ENCODE assay signal across 11 cellular contexts in the genomic region with DNA sequence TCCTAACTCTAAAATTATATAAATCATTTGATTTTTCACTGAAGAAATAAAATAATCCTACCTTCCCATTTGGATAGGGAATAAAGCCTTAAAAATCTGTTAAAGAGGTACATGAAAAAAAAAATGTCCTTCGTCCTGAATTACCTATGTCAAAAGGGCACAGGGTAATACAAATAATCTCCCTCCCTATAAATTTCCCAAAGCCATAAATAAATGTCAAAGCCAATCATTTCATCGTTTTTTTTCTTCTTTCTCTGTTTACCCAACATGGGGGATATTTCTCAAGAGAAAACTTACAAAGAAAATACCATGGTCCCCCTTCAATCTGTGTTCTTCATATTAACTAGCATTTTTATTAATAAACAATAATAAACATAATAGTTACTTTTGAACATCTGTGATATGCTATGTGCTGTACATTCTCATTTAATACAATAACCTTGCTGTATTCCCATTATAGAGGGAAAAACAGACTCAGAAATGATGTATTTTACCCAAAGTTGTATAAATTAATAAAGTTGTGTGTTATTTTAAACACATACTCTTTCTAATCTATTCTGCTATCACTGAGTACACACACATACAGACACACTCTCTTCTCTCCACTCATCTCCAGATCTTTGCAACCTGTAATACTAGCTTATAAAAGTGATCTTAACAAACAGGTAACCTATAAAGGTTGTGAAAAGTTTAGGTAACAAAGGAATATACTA. TPM values are rescaled to one million over a fixed set of nuclear protein-coding genes. Genes with fewer than 3 reads are reported as not detected.
DNase-seq lines count a peak whose midpoint lies in the region; ATAC-seq, FAIRE-seq and TF ChIP-seq lines count a peak whose summit lies in the region.
"Had no signal": no experiment of that assay in that cellular context is flagged by ENCODE, and none has a peak within 500 bp of the region (broad histone marks: within the 10 kb centered on the region; RNA-seq: fewer than 3 reads in every experiment).

No MANE protein-coding gene starts in this region.

- H3K27me3 Mint-ChIP-seq in CD8-positive, alpha-beta T cell (ENCODE audit: low read depth) = no peaks in the 10 kb centered on the region

- WGBS in psoas muscle, 3 donors = 39 to 57% (median 44%) methylated on average over 2 of the region's 2 CpGs

- FAIRE-seq in endothelial cell of umbilical vein (lab: Jason Lieb, UNC) (no peak), H54 (lab: Jason Lieb, UNC) (no peak)

- dilution Hi-C loops in endothelial cell of umbilical vein (cut with MboI; ENCODE audit: extremely low pct_ligation_motif_present, low sequenced_read_pairs) = no loop called here

- intact Hi-C loops in endothelial cell of umbilical vein (cut with micrococcal nuclease) (loop anchor here (1.0 to 5.0 kb wide), 2 partner anchors 106 to 197 kb away; partner anchors contain the start of genes BTD and HACL1), psoas muscle (cut with DNase I) (no loop called here)
- intact Hi-C loops in CD8-positive, alpha-beta T cell (cut with DNase I, micrococcal nuclease) = no loop called here

- H3K27me3 ChIP-seq in endothelial cell of umbilical vein (ENCODE audit: control insufficient read depth in 2 of 2, insufficient read depth in 2 of 2, low read length in 2 of 2) (no peaks in the 10 kb centered on the region), psoas muscle (ENCODE audit: insufficient read depth in 3 of 3, low read length in 2 of 3) (no peaks in the 10 kb centered on the region)
- H3K27me3 ChIP-seq in CD8-positive, alpha-beta T cell (ENCODE audit: insufficient read depth, low read length) = no peaks in the 10 kb centered on the region

- peaks cover 0 to 3% of the 10 kb centered on the region in 2 experiments for H3K36me3 ChIP-seq in endothelial cell of umbilical vein (ENCODE audit: control insufficient read depth in 2 of 2, extremely low read depth in 1 of 2, insufficient read depth in 2 of 2, low read length in 2 of 2)
- H3K36me3 ChIP-seq in psoas muscle (ENCODE audit: insufficient read depth in 1 of 2, low read depth in 1 of 2) = no peaks in the 10 kb centered on the region
- H3K36me3 ChIP-seq in CD8-positive, alpha-beta T cell (ENCODE audit: insufficient read depth, low read length) = no peaks in the 10 kb centered on the region
- H3K36me3 ChIP-seq: lower lobe of right lung had no signal

- H3K4me1 ChIP-seq in endothelial cell of umbilical vein (ENCODE audit: control insufficient read depth, extremely low read depth, insufficient read depth, low read length) (peaks cover 18% of the 10 kb centered on the region), psoas muscle (peaks cover 19% of the 10 kb centered on the region)
- peaks cover 40% of the 10 kb centered on the region for H3K4me1 ChIP-seq in CD8-positive, alpha-beta T cell (ENCODE audit: insufficient read depth, low read length)

- H2AFZ ChIP-seq in endothelial cell of umbilical vein (ENCODE audit: low read depth, low read length) = no peak overlapping the region

- H3K4me2 ChIP-seq in endothelial cell of umbilical vein (ENCODE audit: insufficient read depth, low read length) = peak overlapping the region; percentile 95

- no peak for ATAC-seq in psoas muscle
- no peak for ATAC-seq in CD8-positive, alpha-beta T cell

- H3K27ac ChIP-seq in endothelial cell of umbilical vein (ENCODE audit: insufficient read depth, low read depth, low read length) (peak overlapping the region; percentile 96), psoas muscle (peak overlapping the region; percentile 86)
- H3K27ac ChIP-seq in CD8-positive, alpha-beta T cell (ENCODE audit: low read depth, low read length) = no peak overlapping the region

- H3K9me3 ChIP-seq in endothelial cell of umbilical vein (replicated peaks; ENCODE audit: control insufficient read depth, insufficient read depth, low read length) (no peaks in the 10 kb centered on the region), psoas muscle (no peaks in the 10 kb centered on the region)
- H3K9me3 ChIP-seq in CD8-positive, alpha-beta T cell (ENCODE audit: low read length) = no peaks in the 10 kb centered on the region
- H3K9me3 ChIP-seq: Caco-2, lower lobe of right lung had no signal

- TF ChIP-seq POLR2A in NB4 (IDR thresholded peaks at IDR 0.05; ENCODE audit: extremely low read depth, insufficient read length) (no peak), endothelial cell of umbilical vein (IDR thresholded peaks at IDR 0.05; ENCODE audit: low read depth, low read length) (no peak), H54 (IDR thresholded peaks at IDR 0.05; ENCODE audit: low read depth, low read length) (no peak)

- DNase-seq in DMS114 treated with DMSO at 0.1 percent for 48 hours (lab: John Stamatoyannopoulos, UW; ENCODE audit: unreplicated experiment) (peak; percentile 14), NB4 (ENCODE audit: low read depth) (no peak), endothelial cell of umbilical vein (ENCODE audit: low read depth, low spot score) (peak; percentile 20), psoas muscle (no peak), H54 (ENCODE audit: insufficient read length, low spot score) (no peak), SKM-1 (lab: John Stamatoyannopoulos, UW; ENCODE audit: unreplicated experiment) (no peak)
- no peak for DNase-seq in stimulated activated CD4-positive, alpha-beta T cell treated with anti-CD3 and anti-CD28 coated beads, Interleukin-4, amount 100 ng/mL, for 24 hours
- no peak for DNase-seq in CD8-positive, alpha-beta T cell
- DNase-seq: activated CD4-positive, alpha-beta T cell treated with anti-CD3 and anti-CD28 coated beads, Interleukin-2, amount 50 U/mL, for 48 hours; lower lobe of right lung had no signal

- H4K20me1 ChIP-seq in endothelial cell of umbilical vein (replicated peaks; ENCODE audit: control insufficient read depth, extremely low read depth, insufficient read depth, low read length) = no peaks in the 10 kb centered on the region

- peaks cover 11% of the 10 kb centered on the region for H3K36me3 Mint-ChIP-seq in CD8-positive, alpha-beta T cell

- H3K9ac ChIP-seq in endothelial cell of umbilical vein (replicated peaks; ENCODE audit: extremely low read depth, insufficient read depth, low read length) = peak overlapping the region; percentile 98

- POLR2A ChIA-PET in endothelial cell of umbilical vein (lab: Charles Lee) = no interaction called here
- POLR2A ChIA-PET in CD8-positive, alpha-beta T cell (lab: Charles Lee) = no interaction called here

- peak overlapping the region; percentile 61 for H3K4me3 ChIP-seq in NB4 (ENCODE audit: low read depth, low read length)
- H3K4me3 ChIP-seq in endothelial cell of umbilical vein (replicated peaks in 1 of 3; ENCODE audit: insufficient read depth in 1 of 3, low read depth in 1 of 3, low read length in 3 of 3) = peak overlapping the region in 2 of 3 experiments; percentile 8 to 100
- H3K4me3 ChIP-seq in psoas muscle = peak overlapping the region; percentile 65
- no peak overlapping the region for H3K4me3 ChIP-seq in CD8-positive, alpha-beta T cell (ENCODE audit: low read depth, low read length)

- H3K79me2 ChIP-seq in endothelial cell of umbilical vein (ENCODE audit: control insufficient read depth, insufficient read depth, low read length) = peaks cover 42% of the 10 kb centered on the region

- no peak overlapping the region for H3K4me3 Mint-ChIP-seq in CD8-positive, alpha-beta T cell

- CTCF ChIA-PET in endothelial cell of umbilical vein (lab: Charles Lee) = interaction anchor here (0.6 to 4.1 kb wide), 5 partner anchors 10 to 168 kb away, joined by 3 to 33 read pairs (median 4); no protein-coding TSS in a partner anchor
- CTCF ChIA-PET in CD8-positive, alpha-beta T cell (lab: Charles Lee) = no interaction called here

- H3K9me3 Mint-ChIP-seq in CD8-positive, alpha-beta T cell = no peaks in the 10 kb centered on the region

- peaks cover 80% of the 10 kb centered on the region for H3K4me1 Mint-ChIP-seq in CD8-positive, alpha-beta T cell (ENCODE audit: low read depth)

- H3K9me1 ChIP-seq in endothelial cell of umbilical vein (replicated peaks; ENCODE audit: control insufficient read depth, extremely low read depth, insufficient read depth, low read length) = no peaks in the 10 kb centered on the region

- no peak overlapping the region for H3K27ac Mint-ChIP-seq in CD8-positive, alpha-beta T cell

- no TSS peak for BruUV-seq in endothelial cell of umbilical vein (replicated peaks; lab: Mats Ljungman, UMichigan)

- TF ChIP-seq CTCF in NB4 (IDR thresholded peaks at IDR 0.05; ENCODE audit: low read depth, low read length) (no peak), endothelial cell of umbilical vein (IDR thresholded peaks at IDR 0.05; ENCODE audit: extremely low read depth in 1 of 2, insufficient read depth in 1 of 2, low read depth in 1 of 2, low read length in 2 of 2) (no peak), psoas muscle (IDR thresholded peaks at IDR 0.05) (no peak)
- TF ChIP-seq CTCF in CD8-positive, alpha-beta T cell (IDR thresholded peaks at IDR 0.05) = no peak

TF ChIP-seq in endothelial cell of umbilical vein, 7 proteins besides CTCF, POLR2A, EP300 and RAD21:
- TF ChIP-seq GATA2 (IDR thresholded peaks at IDR 0.05; ENCODE audit: insufficient read depth, insufficient read length, low read depth, low read length) (no peak), MYC (IDR thresholded peaks at IDR 0.05; ENCODE audit: low read depth, low read length) (no peak), EZH2 (IDR thresholded peaks at IDR 0.05; ENCODE audit: borderline replicate concordance, low read depth, low read length, severe bottlenecking) (no peak), POLR2AphosphoS5 (IDR thresholded peaks at IDR 0.05; ENCODE audit: insufficient read depth, low read depth, low read length) (no peak), FOS (IDR thresholded peaks at IDR 0.05; ENCODE audit: borderline replicate concordance, insufficient read depth, low read length) (no peak), JUN (IDR thresholded peaks at IDR 0.05; ENCODE audit: borderline replicate concordance, insufficient read depth, insufficient read length, low read depth) (no peak)
- TF ChIP-seq, protein P1, sequence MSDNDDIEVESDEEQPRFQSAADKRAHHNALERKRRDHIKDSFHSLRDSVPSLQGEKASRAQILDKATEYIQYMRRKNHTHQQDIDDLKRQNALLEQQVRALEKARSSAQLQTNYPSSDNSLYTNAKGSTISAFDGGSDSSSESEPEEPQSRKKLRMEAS (IDR thresholded peaks at IDR 0.05; ENCODE audit: insufficient read depth, insufficient read length) = no peak

RNA-seq across cellular contexts. Expression of gene ANKRD28, which starts 0.9 kb away (rescaled TPM):
- total RNA-seq in endothelial cell of umbilical vein (82.2 and 97.3 TPM in 2 replicates), psoas muscle (10 to 100 TPM; 40.8 to 90.8 (median 76.8) TPM)
- polyA plus RNA-seq in endothelial cell of umbilical vein (36.7 and 37.1 TPM in 2 replicates), psoas muscle (10 to 100 TPM; 32.4 to 72.4 (median 34.4) TPM)
- 24.5 and 29.7 TPM in 2 replicates for polyA plus RNA-seq in endothelial cell of umbilical vein (2011; cell fraction: cytosol; rRNA removed)
- polyA plus RNA-seq in endothelial cell of umbilical vein (2011; cell fraction: nucleus; rRNA removed) = 106 and 142 TPM in 2 replicates
- 31.7 and 46.5 TPM in 2 replicates for polyA plus RNA-seq in endothelial cell of umbilical vein (2012)
- polyA minus RNA-seq in endothelial cell of umbilical vein = 165 and 203 TPM in 2 replicates
- polyA minus RNA-seq in endothelial cell of umbilical vein (2011; cell fraction: cytosol; rRNA and poly(A)+ RNA removed) = 39.1 TPM
- 218 and 343 TPM in 2 replicates for polyA minus RNA-seq in endothelial cell of umbilical vein (2011; cell fraction: nucleus; rRNA and poly(A)+ RNA removed)
- total RNA-seq in CD8-positive, alpha-beta T cell = 10 to 100 TPM; 35.1 to 39.5 TPM

Comparison
In these comparisons a context has a peak if more than half of its experiments do, and no peak if none do; other contexts are left out.
1. DNase-seq: peak in DMS114 treated with DMSO at 0.1 percent for 48 hours (single experiment) and endothelial cell of umbilical vein (single experiment); none in NB4 (single experiment), psoas muscle (0 of 2), H54 (single experiment), stimulated activated CD4-positive, alpha-beta T cell treated with anti-CD3 and anti-CD28 coated beads, Interleukin-4, amount 100 ng/mL, for 24 hours (single experiment), CD8-positive, alpha-beta T cell (0 of 7) and SKM-1 (single experiment).